Comparison of ENCODE assay signal across 19 cellular contexts in genomic region chr2:10859261-10859660, GRCh38.
"Had no signal": no experiment of that assay in that cellular context is flagged by ENCODE, and none has a peak within 500 bp of the region (broad histone marks: within the 10 kb centered on the region; RNA-seq: fewer than 3 reads in every experiment).

No MANE protein-coding gene starts in this region.

- H3K9me3 ChIP-seq: SK-N-SH had no signal

- DNase-seq: Karpas-422, KG1, MM.1S, NCI-H1105, NCI-H1417, NCI-H146, NCI-H1694 treated with DMSO at 0.1 percent for 48 hours, NCI-H1930, NCI-H2081, NCI-H2107, NCI-H2227 treated with DMSO at 0.1 percent for 48 hours, NCI-H524, NCI-H526 treated with DMSO at 0.1 percent for 48 hours, NCI-H774, SHP77, SK-N-SH, SW 1271 had no signal

- H3K27ac ChIP-seq: RWPE1 had no signal

- ATAC-seq: Panc1 had no signal
